ENCODE assay signal across 15 cellular contexts in genomic region chr13:71274923-71275593, GRCh38.
DNase-seq lines count a peak whose midpoint lies in the region; ATAC-seq lines count a peak whose summit lies in the region.
"Had no signal": no experiment of that assay in that cellular context is flagged by ENCODE, and none has a peak within 500 bp of the region (broad histone marks: within the 10 kb centered on the region; RNA-seq: fewer than 3 reads in every experiment).

No MANE protein-coding gene starts in this region.

- ATAC-seq in GM18520 (IDR thresholded peaks at IDR 0.05; ENCODE audit: unreplicated experiment) (peak; percentile 89), GM21528 (IDR thresholded peaks at IDR 0.05; ENCODE audit: low FRiP score, unreplicated experiment) (peak; percentile 87), HG03097 (IDR thresholded peaks at IDR 0.05; ENCODE audit: low FRiP score, unreplicated experiment) (peak; percentile 95)
- ATAC-seq: activated CD8-positive, alpha-beta memory T cell treated with anti-CD3 and anti-CD28 coated beads, Interleukin-2, amount 10 ng/mL, durations not matched to agents 7 days and 5 days had no signal

- DNase-seq in NOMO-1 treated with DMSO at 0.1 percent for 48 hours (lab: John Stamatoyannopoulos, UW; ENCODE audit: unreplicated experiment) (peak; percentile 73), NCI-H1694 (lab: John Stamatoyannopoulos, UW) (no peak), DMS79 treated with DMSO at 0.1 percent for 48 hours (lab: John Stamatoyannopoulos, UW) (no peak), GM19240 (ENCODE audit: insufficient read length, low spot score) (no peak)
- no peak for DNase-seq in central memory CD4-positive, alpha-beta T cell
- DNase-seq: activated CD8-positive, alpha-beta memory T cell treated with anti-CD3 and anti-CD28 coated beads, Interleukin-2, amount 10 ng/mL, durations not matched to agents 7 days and 5 days; brain microvascular endothelial cell; CD4-positive, alpha-beta memory T cell; naive B cell; NCI-H2227 treated with DMSO at 0.1 percent for 48 hours; stimulated activated naive B cell treated with anti-CD40 and anti-IgM and Interleukin-4, amounts not matched to agents 10 μg/mL and 1 μg/mL and 100 μg/mL, for 72 hours; T-helper 1 cell had no signal
